In genomic region chr5:181205735-181206401, GRCh38 we compare ENCODE assay signal across 8 cellular contexts. TPM values are rescaled to one million over a fixed set of nuclear protein-coding genes. Genes with fewer than 3 reads are reported as not detected.
DNase-seq lines count a peak whose midpoint lies in the region; ATAC-seq and TF ChIP-seq lines count a peak whose summit lies in the region.

No MANE protein-coding gene starts in this region.

- H2BK15ac ChIP-seq in mesenchymal stem cell (ENCODE audit: low read depth, poor library complexity, severe bottlenecking), result no peak overlapping the region

- no peak overlapping the region for H2AFZ ChIP-seq in mesenchymal stem cell (ENCODE audit: low read depth, low read length)

- no peaks in the 10 kb centered on the region for H3K36me3 Mint-ChIP-seq in brain

- peak overlapping the region; percentile 62 for H3K9ac ChIP-seq in mesenchymal stem cell (ENCODE audit: low read length)

- no peak overlapping the region for H4K91ac ChIP-seq in mesenchymal stem cell (ENCODE audit: low read length)

- H3K36me3 ChIP-seq in mesenchymal stem cell (ENCODE audit: control insufficient read depth in 1 of 2, insufficient read depth in 2 of 2, low read depth in 1 of 2, low read length in 2 of 2) (no peaks in the 10 kb centered on the region), urinary bladder (ENCODE audit: insufficient read depth) (no peaks in the 10 kb centered on the region)

- H3K27ac ChIP-seq in mesenchymal stem cell (ENCODE audit: low read length, poor library complexity, severe bottlenecking), result no peak overlapping the region
- H3K27ac ChIP-seq in urinary bladder (ENCODE audit: low read depth), result no peak overlapping the region

- no peak overlapping the region for H2BK5ac ChIP-seq in mesenchymal stem cell (ENCODE audit: low read depth, low read length, poor library complexity, severe bottlenecking)

- H4K8ac ChIP-seq in mesenchymal stem cell (ENCODE audit: low read length), result no peak overlapping the region

- DNase-seq in Right ventricle myocardium inferior (ENCODE audit: missing footprints) (peak; percentile 71), cardiac septum (ENCODE audit: low spot score) (no peak), mesenchymal stem cell (peak; percentile 53), NCI-H526 treated with DMSO at 0.1 percent for 48 hours (lab: John Stamatoyannopoulos, UW) (no peak), hepatic stellate cell (ENCODE audit: low spot score) (no peak)

- H3K4ac ChIP-seq in mesenchymal stem cell (ENCODE audit: low read depth in 1 of 2, low read length in 2 of 2), result no peak overlapping the region

- H2AK5ac ChIP-seq in mesenchymal stem cell (ENCODE audit: low read length, severe bottlenecking), result no peak overlapping the region

- peaks cover 16% of the 10 kb centered on the region for H3K4me1 Mint-ChIP-seq in brain

- H3K4me3 ChIP-seq in mesenchymal stem cell (ENCODE audit: insufficient read depth in 1 of 2, low read depth in 1 of 2, low read length in 2 of 2), result peak overlapping the region; percentile 36 to 90
- peak overlapping the region; percentile 47 for H3K4me3 ChIP-seq in urinary bladder (ENCODE audit: low read depth, low read length)

- H3K9me3 ChIP-seq in mesenchymal stem cell (ENCODE audit: control insufficient read depth, low read length), result no peaks in the 10 kb centered on the region

- ATAC-seq in Right ventricle myocardium inferior, result peak; percentile 23
- ATAC-seq in GM21723 (IDR thresholded peaks at IDR 0.05; ENCODE audit: unreplicated experiment), result no peak

- no peaks in the 10 kb centered on the region for H3K79me1 ChIP-seq in mesenchymal stem cell (replicated peaks; ENCODE audit: low read length, poor library complexity, severe bottlenecking)

- H2BK120ac ChIP-seq in mesenchymal stem cell (ENCODE audit: low read depth, low read length), result no peak overlapping the region

- peaks cover 27% of the 10 kb centered on the region for H3K4me1 ChIP-seq in mesenchymal stem cell (ENCODE audit: control insufficient read depth, insufficient read depth, low read depth, low read length)
- H3K4me1 ChIP-seq in urinary bladder (ENCODE audit: insufficient read depth), result peaks cover 3% of the 10 kb centered on the region

- peaks cover 0 to 17% (median 9%) of the 10 kb centered on the region in 5 experiments for H3K9me3 Mint-ChIP-seq in brain

- peaks cover 61% of the 10 kb centered on the region for H3K27me3 Mint-ChIP-seq in brain

- no peak for TF ChIP-seq CTCF in brain (conservative IDR thresholded peaks at IDR 0.05)

- no peak overlapping the region for H2BK12ac ChIP-seq in mesenchymal stem cell (ENCODE audit: low read length in 2 of 2)

- no peak overlapping the region for H3K23ac ChIP-seq in mesenchymal stem cell (ENCODE audit: low read length in 2 of 2)

- H3K27me3 ChIP-seq in mesenchymal stem cell (ENCODE audit: control insufficient read depth in 1 of 2, insufficient read depth in 1 of 2, low read length in 2 of 2), result peaks cover 21 to 29% of the 10 kb centered on the region in 2 experiments

- H3K27ac Mint-ChIP-seq in brain, result peak overlapping the region; percentile 56 to 96 (median 90)

- WGBS in mesenchymal stem cell, result 5% methylated on average over 30 of the region's 30 CpGs
- WGBS in urinary bladder, result 10% methylated on average over 30 of the region's 30 CpGs

- no peak overlapping the region for H3K14ac ChIP-seq in mesenchymal stem cell (ENCODE audit: low read length in 2 of 2)

- peak overlapping the region; percentile 92 to 98 (median 94) for H3K4me3 Mint-ChIP-seq in brain

- H3K4me2 ChIP-seq in mesenchymal stem cell (ENCODE audit: low read length, poor library complexity, severe bottlenecking), result peak overlapping the region; percentile 66

- no peak overlapping the region for H3K18ac ChIP-seq in mesenchymal stem cell (ENCODE audit: low read depth in 1 of 2, low read length in 2 of 2)

- intact Hi-C loops in Right ventricle myocardium inferior (cut with DNase I) (loop anchor here (1.0 kb wide), 2 partner anchors 12 to 15 kb away; no protein-coding TSS in a partner anchor), cardiac septum (cut with DNase I) (no loop called here)

RNA-seq across cellular contexts. Expression of gene TRIM7, which starts 0.9 kb away (rescaled TPM):
- total RNA-seq in Right ventricle myocardium inferior (14.4 TPM), cardiac septum (6.4 TPM), urinary bladder (1.2 TPM)
- polyA plus RNA-seq in brain (ENCODE audit: insufficient read depth, low read depth, low replicate concordance) (0.22 TPM), urinary bladder (3.7 TPM)
- 1.8 TPM for polyA plus RNA-seq in mesenchymal stem cell (2013, experiment 1 of 2)
- 1.4 TPM for polyA plus RNA-seq in mesenchymal stem cell (2013, experiment 2 of 2)

RNA-seq across cellular contexts. Expression of gene TRIM41, which starts 17.2 kb away (rescaled TPM):
- 20.9 TPM for total RNA-seq in Right ventricle myocardium inferior
- total RNA-seq in cardiac septum, result 33.0 TPM
- polyA plus RNA-seq in brain (ENCODE audit: insufficient read depth, low read depth, low replicate concordance), result 33.0 TPM
- 19.1 TPM for polyA plus RNA-seq in mesenchymal stem cell (2013, experiment 1 of 2)
- 19.0 TPM for polyA plus RNA-seq in mesenchymal stem cell (2013, experiment 2 of 2)
- total RNA-seq in urinary bladder, result 8.8 TPM
- polyA plus RNA-seq in urinary bladder, result 20.6 TPM

RNA-seq across cellular contexts. Expression of gene RACK1, which starts 37.8 kb away (rescaled TPM):
- total RNA-seq in Right ventricle myocardium inferior, result 693 TPM
- 557 TPM for total RNA-seq in cardiac septum
- 2,812 TPM for polyA plus RNA-seq in brain (ENCODE audit: insufficient read depth, low read depth, low replicate concordance)
- polyA plus RNA-seq in mesenchymal stem cell (2013, experiment 1 of 2), result 2,784 TPM
- 2,751 TPM for polyA plus RNA-seq in mesenchymal stem cell (2013, experiment 2 of 2)
- 2,993 TPM for total RNA-seq in urinary bladder
- polyA plus RNA-seq in urinary bladder, result 2,408 TPM

RNA-seq across cellular contexts. Expression of gene TRIM52, which starts 55.1 kb away (rescaled TPM):
- 9.2 TPM for total RNA-seq in Right ventricle myocardium inferior
- 9.1 TPM for total RNA-seq in cardiac septum
- 3.1 TPM for polyA plus RNA-seq in brain (ENCODE audit: insufficient read depth, low read depth, low replicate concordance)
- 4.2 TPM for polyA plus RNA-seq in mesenchymal stem cell (2013, experiment 1 of 2)
- polyA plus RNA-seq in mesenchymal stem cell (2013, experiment 2 of 2), result 4.0 TPM
- total RNA-seq in urinary bladder, result 14.1 TPM
- polyA plus RNA-seq in urinary bladder, result 13.8 TPM

RNA-seq across cellular contexts. Expression of gene OR2V2, which starts 58.5 kb away (rescaled TPM):
- total RNA-seq in Right ventricle myocardium inferior (not detected), cardiac septum (not detected), urinary bladder (not detected)
- polyA plus RNA-seq in brain (ENCODE audit: insufficient read depth, low read depth, low replicate concordance) (not detected), urinary bladder (not detected)
- polyA plus RNA-seq in mesenchymal stem cell (2013, experiment 1 of 2), result not detected
- not detected for polyA plus RNA-seq in mesenchymal stem cell (2013, experiment 2 of 2)

Comparison
In these comparisons a context has a peak if more than half of its experiments do, and no peak if none do; other contexts are left out.
1. DNase-seq: peak in Right ventricle myocardium inferior (single experiment) and mesenchymal stem cell (single experiment); none in cardiac septum (single experiment), NCI-H526 treated with DMSO at 0.1 percent for 48 hours (single experiment) and hepatic stellate cell (single experiment).